In genomic region chr21:38806153-38806941, GRCh38 we compare ENCODE assay signal across 8 cellular contexts. TPM values are rescaled to one million over a fixed set of nuclear protein-coding genes. Genes with fewer than 3 reads are reported as not detected.
DNase-seq lines count a peak whose midpoint lies in the region; ATAC-seq and TF ChIP-seq lines count a peak whose summit lies in the region.

No MANE protein-coding gene starts in this region.

- no peaks in the 10 kb centered on the region for H3K9me3 Mint-ChIP-seq in activated CD4-positive, alpha-beta T cell treated with anti-CD3 and anti-CD28 coated beads for 36 hours (ENCODE audit: low read depth)

- TF ChIP-seq POLR2A in tibial nerve (IDR thresholded peaks at IDR 0.05): no peak

- H3K4me1 ChIP-seq in ectodermal cell (ENCODE audit: control insufficient read depth, insufficient read depth, low read length) (peaks cover 13% of the 10 kb centered on the region), muscle layer of colon (ENCODE audit: insufficient read depth, low read length) (peaks cover 36% of the 10 kb centered on the region), tibial nerve (peaks cover 0 to 40% (median 8%) of the 10 kb centered on the region in 4 donors)

- H3K27me3 ChIP-seq in ectodermal cell (ENCODE audit: control insufficient read depth, insufficient read depth, low read length, poor library complexity, severe bottlenecking): peaks cover 28% of the 10 kb centered on the region
- H3K27me3 ChIP-seq in muscle layer of colon (ENCODE audit: control insufficient read depth in 1 of 2, insufficient read depth in 2 of 2, low read length in 2 of 2): no peaks in the 10 kb centered on the region
- no peaks in the 10 kb centered on the region for H3K27me3 ChIP-seq in tibial nerve

- peaks cover 43% of the 10 kb centered on the region for H3K36me3 Mint-ChIP-seq in activated CD4-positive, alpha-beta T cell treated with anti-CD3 and anti-CD28 coated beads for 36 hours (ENCODE audit: low read depth)

- H3K9me3 ChIP-seq in ectodermal cell (ENCODE audit: control insufficient read depth, low read length): no peaks in the 10 kb centered on the region
- no peaks in the 10 kb centered on the region for H3K9me3 ChIP-seq in muscle layer of colon (ENCODE audit: low read length)
- H3K9me3 ChIP-seq in tibial nerve: no peaks in the 10 kb centered on the region

- no peaks in the 10 kb centered on the region for H3K27me3 Mint-ChIP-seq in activated CD4-positive, alpha-beta T cell treated with anti-CD3 and anti-CD28 coated beads for 36 hours

- 0 to 1% methylated on average over 72 of the region's 72 CpGs for WGBS in ectodermal cell, 2 experiments
- 2 to 3% methylated on average over 51 to 72 of the region's 72 CpGs for WGBS in tibial nerve, 2 donors

- H3K27ac ChIP-seq in ectodermal cell (ENCODE audit: insufficient read depth, low read depth, low read length, poor library complexity, severe bottlenecking) (no peak overlapping the region), muscle layer of colon (ENCODE audit: low read depth, low read length) (peak overlapping the region; percentile 91), tibial nerve (peak overlapping the region; percentile 89 to 97 (median 94))

- peak; percentile 22 for DNase-seq in 8988T
- DNase-seq in activated CD4-positive, alpha-beta T cell treated with anti-CD3 and anti-CD28 coated beads for 36 hours: peak; percentile 59
- DNase-seq in tibial nerve (ENCODE audit: low spot score in 2 of 2): no peak
- DNase-seq in SIG-M5 (lab: John Stamatoyannopoulos, UW): no peak

- peak overlapping the region; percentile 76 for H3K9ac ChIP-seq in muscle layer of colon (ENCODE audit: low read length)

- CTCF ChIA-PET in activated CD4-positive, alpha-beta T cell treated with anti-CD3 and anti-CD28 coated beads for 36 hours (lab: Charles Lee): interaction anchor here (0.8 to 1.3 kb wide), 2 partner anchors 38 to 74 kb away, joined by 5 to 6 read pairs; no protein-coding TSS in a partner anchor

- ATAC-seq in GM19035 (IDR thresholded peaks at IDR 0.05; ENCODE audit: unreplicated experiment) (peak; percentile 22), HG03442 (IDR thresholded peaks at IDR 0.05; ENCODE audit: unreplicated experiment) (peak; percentile 16)
- peak; percentile 7 for ATAC-seq in activated CD4-positive, alpha-beta T cell treated with anti-CD3 and anti-CD28 coated beads for 36 hours

- H3K4me3 Mint-ChIP-seq in activated CD4-positive, alpha-beta T cell treated with anti-CD3 and anti-CD28 coated beads for 36 hours: peak overlapping the region; percentile 86

- intact Hi-C loops in activated CD4-positive, alpha-beta T cell treated with anti-CD3 and anti-CD28 coated beads for 36 hours (cut with DNase I, micrococcal nuclease): loop anchor here (2.0 to 10.0 kb wide), 6 partner anchors 72 to 1732 kb away; partner anchors contain the start of genes BRWD1 (in 1 of the 2), PIGP (in 1 of the 2) and TTC3 (in 1 of the 2)

- POLR2A ChIA-PET in activated CD4-positive, alpha-beta T cell treated with anti-CD3 and anti-CD28 coated beads for 36 hours (lab: Charles Lee): interaction anchor here (0.9 to 2.2 kb wide), 4 partner anchors 37 to 40 kb away, joined by 3 to 17 read pairs (median 4); no protein-coding TSS in a partner anchor

- peak overlapping the region; percentile 78 for H3K4me3 ChIP-seq in ectodermal cell (ENCODE audit: insufficient read depth, low read depth, low read length)
- H3K4me3 ChIP-seq in muscle layer of colon (ENCODE audit: low read depth in 1 of 2, low read length in 2 of 2): peak overlapping the region; percentile 79 to 86
- peak overlapping the region; percentile 72 to 88 (median 80) for H3K4me3 ChIP-seq in tibial nerve

- TF ChIP-seq EP300 in tibial nerve (IDR thresholded peaks at IDR 0.05): no peak

- H3K27ac Mint-ChIP-seq in activated CD4-positive, alpha-beta T cell treated with anti-CD3 and anti-CD28 coated beads for 36 hours: peak overlapping the region; percentile 96

- H3K4me1 Mint-ChIP-seq in activated CD4-positive, alpha-beta T cell treated with anti-CD3 and anti-CD28 coated beads for 36 hours: peaks cover 55% of the 10 kb centered on the region

- peak in 1 of 5 experiments; percentile 29 for TF ChIP-seq CTCF in tibial nerve (IDR thresholded peaks at IDR 0.05)

- no peaks in the 10 kb centered on the region for H3K36me3 ChIP-seq in ectodermal cell (ENCODE audit: control insufficient read depth, insufficient read depth, low read length)
- peaks cover 19% of the 10 kb centered on the region for H3K36me3 ChIP-seq in muscle layer of colon (ENCODE audit: insufficient read depth, low read length)
- peaks cover 0 to 4% (median 0%) of the 10 kb centered on the region in 3 donors for H3K36me3 ChIP-seq in tibial nerve

RNA-seq across cellular contexts. Expression of gene ETS2, which starts 0.6 kb away (rescaled TPM):
- 10 to 100 TPM; 44.7 to 61.9 TPM for total RNA-seq in activated CD4-positive, alpha-beta T cell treated with anti-CD3 and anti-CD28 coated beads for 36 hours
- 19.0 TPM for polyA plus RNA-seq in ectodermal cell (2013, experiment 1 of 4)
- 17.2 TPM for polyA plus RNA-seq in ectodermal cell (2013, experiment 2 of 4)
- polyA plus RNA-seq in ectodermal cell (2013, experiment 3 of 4): 11.9 TPM
- polyA plus RNA-seq in ectodermal cell (2013, experiment 4 of 4): 10.9 TPM
- total RNA-seq in tibial nerve: 100 to 1,000 TPM in 2 of 4 donors, 10 to 100 TPM in 2; 85.6 to 103 (median 98.5) TPM

Comparison
In these comparisons a context has a peak if more than half of its experiments do, and no peak if none do; other contexts are left out.
1. DNase-seq: peak in 8988T (single experiment) and activated CD4-positive, alpha-beta T cell treated with anti-CD3 and anti-CD28 coated beads for 36 hours (single experiment); none in tibial nerve (0 of 2) and SIG-M5 (single experiment).
2. Peak in every context shown above with its lines, with median percentiles within 50 percentile points of each other: ATAC-seq and H3K4me3 ChIP-seq.